In the genomic region with DNA sequence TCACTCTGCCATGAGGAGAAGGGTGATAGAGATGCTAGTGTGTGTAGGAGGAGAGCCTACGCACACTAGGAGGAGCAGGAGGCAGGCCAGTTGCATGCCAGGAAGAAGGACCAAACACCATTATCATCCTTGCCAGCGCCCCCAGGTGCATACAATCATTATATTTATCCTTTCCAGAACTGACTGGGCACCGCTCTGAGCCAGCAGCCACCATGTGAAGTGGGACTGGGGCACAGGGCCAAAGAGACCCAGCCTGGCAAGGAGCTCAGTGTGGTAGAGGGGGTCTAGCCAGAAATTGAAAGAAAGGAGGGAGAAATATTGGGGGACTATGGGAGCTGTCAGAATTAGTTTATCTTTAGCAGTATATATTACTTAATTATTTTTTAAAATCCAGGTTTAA, we compare ENCODE assay signal across 18 cellular contexts. TPM values are rescaled to one million over a fixed set of nuclear protein-coding genes. Genes with fewer than 3 reads are reported as not detected.
DNase-seq lines count a peak whose midpoint lies in the region; ATAC-seq and TF ChIP-seq lines count a peak whose summit lies in the region.
"Had no signal": no experiment of that assay in that cellular context is flagged by ENCODE, and none has a peak within 500 bp of the region (broad histone marks: within the 10 kb centered on the region; RNA-seq: fewer than 3 reads in every experiment).

No MANE protein-coding gene starts in this region.

- TF ChIP-seq EP300 in esophagus muscularis mucosa (IDR thresholded peaks at IDR 0.05) = no peak

- DNase-seq in MCF 10A (ENCODE audit: unreplicated experiment) (peak; percentile 1), breast epithelium (ENCODE audit: low spot score in 2 of 2) (no peak), NCI-H146 (lab: John Stamatoyannopoulos, UW) (peak; percentile 69), esophagus muscularis mucosa (ENCODE audit: extremely low spot score) (peak; percentile 42), upper lobe of right lung (no peak)
- no peak for DNase-seq in activated T-helper 1 cell treated with anti-CD3 and anti-CD28 coated beads, Interleukin-12 subunit alpha, Interleukin-12 subunit beta, Interleukin-2, Interleukin-4 antibody, amounts not matched to agents 30 ng/mL and 10 ng/mL and 1 ng/mL, durations not matched to agents 14 hours and 24 hours and 36 hours (ENCODE audit: low spot score)
- DNase-seq: ACHN; BE2C; C1 segment of cervical spinal cord; CD4-positive, CD25-positive, alpha-beta regulatory T cell; CD8-positive, alpha-beta memory T cell; COR-L47; GF-D8; GOT3; H7 had no signal

- intact Hi-C loops in MCF 10A (cut with micrococcal nuclease) = no loop called here
- intact Hi-C loops in breast epithelium (cut with DNase I; ENCODE audit: low total_unique reads) = no loop called here
- intact Hi-C loops in esophagus muscularis mucosa (cut with DNase I) = no loop called here
- intact Hi-C loops in activated T-helper 1 cell treated with anti-CD3 and anti-CD28 coated beads, Interleukin-12 subunit alpha, Interleukin-12 subunit beta, Interleukin-2, Interleukin-4 antibody, amounts not matched to agents 30 ng/mL and 10 ng/mL and 1 ng/mL, durations not matched to agents 14 hours and 24 hours and 36 hours (cut with micrococcal nuclease) = no loop called here
- intact Hi-C loops in upper lobe of right lung (cut with DNase I) = no loop called here

- no peaks in the 10 kb centered on the region for H3K9me3 Mint-ChIP-seq in MCF 10A (ENCODE audit: unreplicated experiment)
- H3K9me3 Mint-ChIP-seq in activated T-helper 1 cell treated with anti-CD3 and anti-CD28 coated beads, Interleukin-12 subunit alpha, Interleukin-12 subunit beta, Interleukin-2, Interleukin-4 antibody, amounts not matched to agents 30 ng/mL and 10 ng/mL and 1 ng/mL, durations not matched to agents 14 hours and 24 hours and 36 hours = peaks cover 6% of the 10 kb centered on the region

- H3K9me3 ChIP-seq in breast epithelium = peaks cover 0 to 7% of the 10 kb centered on the region in 2 donors
- H3K9me3 ChIP-seq in esophagus muscularis mucosa = peaks cover 0 to 11% (median 0%) of the 10 kb centered on the region in 4 donors
- no peaks in the 10 kb centered on the region for H3K9me3 ChIP-seq in upper lobe of right lung
- H3K9me3 ChIP-seq: BE2C had no signal

- H3K4me3 ChIP-seq in breast epithelium (no peak overlapping the region), esophagus muscularis mucosa (no peak overlapping the region), upper lobe of right lung (no peak overlapping the region)

- no peak for TF ChIP-seq CTCF in MCF 10A (IDR thresholded peaks at IDR 0.05; ENCODE audit: unreplicated experiment)
- TF ChIP-seq CTCF in breast epithelium (IDR thresholded peaks at IDR 0.05) = no peak
- TF ChIP-seq CTCF in esophagus muscularis mucosa (IDR thresholded peaks at IDR 0.05) = no peak
- TF ChIP-seq CTCF in upper lobe of right lung (IDR thresholded peaks at IDR 0.05) = no peak

- POLR2A ChIA-PET in MCF 10A (lab: Yijun Ruan, JAX) = no interaction called here

- WGBS in esophagus muscularis mucosa = 90% methylated on average over 3 of the region's 3 CpGs

- H3K27ac Mint-ChIP-seq in MCF 10A (ENCODE audit: low read depth, unreplicated experiment) = no peak overlapping the region
- H3K27ac Mint-ChIP-seq in activated T-helper 1 cell treated with anti-CD3 and anti-CD28 coated beads, Interleukin-12 subunit alpha, Interleukin-12 subunit beta, Interleukin-2, Interleukin-4 antibody, amounts not matched to agents 30 ng/mL and 10 ng/mL and 1 ng/mL, durations not matched to agents 14 hours and 24 hours and 36 hours = no peak overlapping the region
- H3K27ac Mint-ChIP-seq: CD4-positive, CD25-positive, alpha-beta regulatory T cell; CD8-positive, alpha-beta memory T cell; IgD-negative memory B cell had no signal

- no peaks in the 10 kb centered on the region for H3K4me1 ChIP-seq in breast epithelium
- H3K4me1 ChIP-seq in esophagus muscularis mucosa = no peaks in the 10 kb centered on the region
- no peaks in the 10 kb centered on the region for H3K4me1 ChIP-seq in upper lobe of right lung
- H3K4me1 ChIP-seq: BE2C had no signal

- H3K27me3 Mint-ChIP-seq in MCF 10A (ENCODE audit: insufficient read depth, unreplicated experiment) = no peaks in the 10 kb centered on the region
- H3K27me3 Mint-ChIP-seq in activated T-helper 1 cell treated with anti-CD3 and anti-CD28 coated beads, Interleukin-12 subunit alpha, Interleukin-12 subunit beta, Interleukin-2, Interleukin-4 antibody, amounts not matched to agents 30 ng/mL and 10 ng/mL and 1 ng/mL, durations not matched to agents 14 hours and 24 hours and 36 hours (ENCODE audit: insufficient read depth) = peaks cover 14% of the 10 kb centered on the region

- no peaks in the 10 kb centered on the region for H3K36me3 Mint-ChIP-seq in MCF 10A (ENCODE audit: insufficient read depth, unreplicated experiment)
- no peaks in the 10 kb centered on the region for H3K36me3 Mint-ChIP-seq in activated T-helper 1 cell treated with anti-CD3 and anti-CD28 coated beads, Interleukin-12 subunit alpha, Interleukin-12 subunit beta, Interleukin-2, Interleukin-4 antibody, amounts not matched to agents 30 ng/mL and 10 ng/mL and 1 ng/mL, durations not matched to agents 14 hours and 24 hours and 36 hours (ENCODE audit: low read depth)
- H3K36me3 Mint-ChIP-seq: CD4-positive, CD25-positive, alpha-beta regulatory T cell; IgD-negative memory B cell had no signal

- no peaks in the 10 kb centered on the region for H3K4me1 Mint-ChIP-seq in MCF 10A (ENCODE audit: insufficient read depth, unreplicated experiment)
- H3K4me1 Mint-ChIP-seq in activated T-helper 1 cell treated with anti-CD3 and anti-CD28 coated beads, Interleukin-12 subunit alpha, Interleukin-12 subunit beta, Interleukin-2, Interleukin-4 antibody, amounts not matched to agents 30 ng/mL and 10 ng/mL and 1 ng/mL, durations not matched to agents 14 hours and 24 hours and 36 hours (ENCODE audit: low read depth) = no peaks in the 10 kb centered on the region
- H3K4me1 Mint-ChIP-seq: CD4-positive, CD25-positive, alpha-beta regulatory T cell; CD8-positive, alpha-beta memory T cell; IgD-negative memory B cell had no signal

- H3K27ac ChIP-seq in breast epithelium = no peak overlapping the region
- no peak overlapping the region for H3K27ac ChIP-seq in esophagus muscularis mucosa (replicated peaks in 1 of 4)
- H3K27ac ChIP-seq in upper lobe of right lung = no peak overlapping the region

- no TSS peak for BruUV-seq in MCF 10A (replicated peaks; lab: Mats Ljungman, UMichigan)

- no peak for ATAC-seq in GM21367 (IDR thresholded peaks at IDR 0.05; ENCODE audit: unreplicated experiment)
- no peak for ATAC-seq in upper lobe of right lung
- ATAC-seq: HepG2 had no signal

- CTCF ChIA-PET in MCF 10A (lab: Yijun Ruan, JAX) = interaction anchor here (0.5 to 0.6 kb wide), 2 partner anchors 23 to 64 kb away, joined by 3 read pairs; no protein-coding TSS in a partner anchor

- peaks cover 0 to 10% of the 10 kb centered on the region in 2 donors for H3K27me3 ChIP-seq in breast epithelium
- peaks cover 0 to 15% (median 0%) of the 10 kb centered on the region in 4 donors for H3K27me3 ChIP-seq in esophagus muscularis mucosa
- no peaks in the 10 kb centered on the region for H3K27me3 ChIP-seq in upper lobe of right lung
- H3K27me3 ChIP-seq: BE2C had no signal

- H3K36me3 ChIP-seq in breast epithelium (no peaks in the 10 kb centered on the region), esophagus muscularis mucosa (no peaks in the 10 kb centered on the region), upper lobe of right lung (no peaks in the 10 kb centered on the region)
- H3K36me3 ChIP-seq: BE2C had no signal

- no peak for TF ChIP-seq POLR2A in breast epithelium (IDR thresholded peaks at IDR 0.05)
- TF ChIP-seq POLR2A in esophagus muscularis mucosa (IDR thresholded peaks at IDR 0.05; ENCODE audit: low read depth) = no peak

- no peak overlapping the region for H3K4me3 Mint-ChIP-seq in MCF 10A (ENCODE audit: unreplicated experiment)
- H3K4me3 Mint-ChIP-seq in activated T-helper 1 cell treated with anti-CD3 and anti-CD28 coated beads, Interleukin-12 subunit alpha, Interleukin-12 subunit beta, Interleukin-2, Interleukin-4 antibody, amounts not matched to agents 30 ng/mL and 10 ng/mL and 1 ng/mL, durations not matched to agents 14 hours and 24 hours and 36 hours = no peak overlapping the region
- H3K4me3 Mint-ChIP-seq: IgD-negative memory B cell had no signal

RNA-seq across cellular contexts. Expression of gene GPR148, which starts 8.3 kb away (rescaled TPM):
- total RNA-seq in MCF 10A (2022) = not detected in 2 replicates
- not detected for total RNA-seq in breast epithelium
- not detected for total RNA-seq in esophagus muscularis mucosa
- not detected in 2 replicates for total RNA-seq in activated T-helper 1 cell treated with anti-CD3 and anti-CD28 coated beads, Interleukin-12 subunit alpha, Interleukin-12 subunit beta, Interleukin-2, Interleukin-4 antibody, amounts not matched to agents 30 ng/mL and 10 ng/mL and 1 ng/mL, durations not matched to agents 14 hours and 24 hours and 36 hours
- not detected for total RNA-seq in upper lobe of right lung
- total RNA-seq: CD4-positive, CD25-positive, alpha-beta regulatory T cell; CD8-positive, alpha-beta memory T cell; HepG2 had no signal

RNA-seq across cellular contexts. Expression of gene AMER3, which starts 34.8 kb away (rescaled TPM):
- total RNA-seq in MCF 10A (2022) = not detected in 2 replicates
- total RNA-seq in breast epithelium = not detected
- under 1 TPM in 1 of 4 donors, not detected in 3; 0.06 TPM for total RNA-seq in esophagus muscularis mucosa
- not detected in 2 replicates for total RNA-seq in activated T-helper 1 cell treated with anti-CD3 and anti-CD28 coated beads, Interleukin-12 subunit alpha, Interleukin-12 subunit beta, Interleukin-2, Interleukin-4 antibody, amounts not matched to agents 30 ng/mL and 10 ng/mL and 1 ng/mL, durations not matched to agents 14 hours and 24 hours and 36 hours
- total RNA-seq in upper lobe of right lung = not detected
- total RNA-seq: CD4-positive, CD25-positive, alpha-beta regulatory T cell; CD8-positive, alpha-beta memory T cell; HepG2 had no signal

Comparison
In these comparisons a context has a peak if more than half of its experiments do, and no peak if none do; other contexts are left out.
1. DNase-seq: peak in MCF 10A (single experiment), NCI-H146 (single experiment) and esophagus muscularis mucosa (single experiment); none in breast epithelium (0 of 2), activated T-helper 1 cell treated with anti-CD3 and anti-CD28 coated beads, Interleukin-12 subunit alpha, Interleukin-12 subunit beta, Interleukin-2, Interleukin-4 antibody, amounts not matched to agents 30 ng/mL and 10 ng/mL and 1 ng/mL, durations not matched to agents 14 hours and 24 hours and 36 hours (single experiment) and upper lobe of right lung (single experiment).